In the genomic region with DNA sequence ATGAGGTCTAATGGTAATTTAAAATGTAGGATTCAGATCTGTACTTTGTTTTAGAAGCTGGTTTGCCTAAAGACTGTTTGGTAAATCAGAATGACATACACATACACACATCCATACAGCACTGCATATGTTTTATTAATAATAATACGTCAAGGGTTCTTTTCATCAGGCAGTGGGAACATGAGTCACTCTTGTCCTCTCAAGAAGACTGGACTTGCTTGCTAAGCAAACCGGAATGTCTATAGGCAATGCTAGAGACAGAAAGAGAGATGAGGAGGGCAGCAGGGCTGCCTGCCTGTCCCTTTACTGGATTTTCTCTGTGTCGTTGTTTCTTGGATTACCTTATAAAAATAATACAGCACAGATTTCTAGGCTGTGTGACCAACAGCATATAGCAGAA, we compare ENCODE assay signal across 17 cellular contexts.
"Had no signal": no experiment of that assay in that cellular context is flagged by ENCODE, and none has a peak within 500 bp of the region (broad histone marks: within the 10 kb centered on the region; RNA-seq: fewer than 3 reads in every experiment).

No MANE protein-coding gene starts in this region.

- ATAC-seq: activated T-cell treated with anti-CD3 and anti-CD28 coated beads, Interleukin-2, amount 50 U/mL, for 4 hours had no signal

- H3K27ac Mint-ChIP-seq: activated CD4-positive, alpha-beta memory T cell treated with anti-CD3 and anti-CD28 coated beads for 36 hours; activated naive CD8-positive, alpha-beta T cell; mesothelial cell of epicardium; neural progenitor cell had no signal

- H3K4me3 Mint-ChIP-seq: activated CD4-positive, alpha-beta memory T cell treated with anti-CD3 and anti-CD28 coated beads for 36 hours; activated naive CD8-positive, alpha-beta T cell; activated T-cell treated with anti-CD3 and anti-CD28 coated beads, Interleukin-2, amount 50 U/mL, for 4 hours; mesothelial cell of epicardium; neural progenitor cell had no signal

- H3K4me3 ChIP-seq: hepatocyte, neural progenitor cell, skin epidermis, thyroid gland had no signal

- H3K4me1 ChIP-seq: neural progenitor cell, parathyroid adenoma, thyroid gland had no signal

- H3K36me3 Mint-ChIP-seq: activated CD4-positive, alpha-beta memory T cell treated with anti-CD3 and anti-CD28 coated beads for 36 hours; activated naive CD8-positive, alpha-beta T cell; mesothelial cell of epicardium; neural progenitor cell had no signal

- DNase-seq: activated CD4-positive, alpha-beta memory T cell treated with anti-CD3 and anti-CD28 coated beads for 36 hours; activated gamma-delta T cell; activated T-cell treated with anti-CD3 and anti-CD28 coated beads, Interleukin-2, amount 50 U/mL, for 4 hours; caudate nucleus; cortex of kidney; effector CD8-positive, alpha-beta T cell; kidney glomerular epithelial cell; retina; T1000; thyroid gland had no signal

- H3K4me1 Mint-ChIP-seq: neural progenitor cell had no signal

- H3K9me3 ChIP-seq: thyroid gland had no signal

- H3K27me3 ChIP-seq: hepatocyte, neural progenitor cell, thyroid gland had no signal

- H3K27ac ChIP-seq: hepatocyte, neural progenitor cell, parathyroid adenoma, skin epidermis, thyroid gland, VCaP had no signal

- H3K9me3 Mint-ChIP-seq: activated CD4-positive, alpha-beta memory T cell treated with anti-CD3 and anti-CD28 coated beads for 36 hours; activated T-cell treated with anti-CD3 and anti-CD28 coated beads, Interleukin-2, amount 50 U/mL, for 4 hours; mesothelial cell of epicardium had no signal

- H3K36me3 ChIP-seq: neural progenitor cell, thyroid gland had no signal
